ENCODE assay signal across 3 cellular contexts in the genomic region with DNA sequence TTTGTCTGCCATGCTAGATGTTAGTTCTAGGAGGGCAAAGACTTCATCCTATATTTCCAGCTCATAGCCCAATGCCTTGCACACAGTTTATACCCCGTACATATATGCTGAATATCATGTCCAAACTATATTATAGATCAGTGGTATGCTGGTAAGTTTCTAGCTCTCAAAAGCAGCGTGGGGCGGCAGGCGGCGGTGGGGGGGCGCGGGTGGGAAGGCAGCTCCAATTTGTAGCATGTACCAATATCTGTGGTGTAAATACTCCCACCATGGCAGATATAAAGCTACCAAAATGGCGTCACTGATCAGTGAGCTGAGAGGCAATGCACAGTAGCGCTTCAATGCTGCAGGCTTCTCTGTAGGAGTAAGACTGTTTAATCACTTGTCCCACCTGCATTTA.
"Had no signal": no experiment of that assay in that cellular context is flagged by ENCODE, and none has a peak within 500 bp of the region (broad histone marks: within the 10 kb centered on the region; RNA-seq: fewer than 3 reads in every experiment).

No MANE protein-coding gene starts in this region.

- ATAC-seq: GM12878 had no signal

- H3K4me3 ChIP-seq: GM12878 had no signal

- DNase-seq: GDM1, GF-D8 had no signal
